Comparison of ENCODE assay signal across 16 cellular contexts in the genomic region with DNA sequence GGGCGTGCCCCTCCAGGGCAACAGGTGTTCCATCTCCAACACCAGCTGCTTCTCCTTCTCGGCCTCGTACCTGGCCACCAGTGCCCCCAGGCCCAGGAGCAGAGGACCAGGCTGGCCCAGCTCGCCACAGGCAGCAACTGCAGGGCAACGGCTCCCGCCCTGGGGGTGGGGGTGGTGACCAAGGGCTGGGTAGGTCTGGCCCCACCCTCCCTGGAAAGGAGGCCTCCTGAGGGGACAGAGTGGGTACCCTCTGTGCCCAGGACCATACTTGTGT. TPM values are rescaled to one million over a fixed set of nuclear protein-coding genes. Genes with fewer than 3 reads are reported as not detected.
DNase-seq lines count a peak whose midpoint lies in the region; TF ChIP-seq lines count a peak whose summit lies in the region.
"Had no signal": no experiment of that assay in that cellular context is flagged by ENCODE, and none has a peak within 500 bp of the region (broad histone marks: within the 10 kb centered on the region; RNA-seq: fewer than 3 reads in every experiment).

No MANE protein-coding gene starts in this region.

- DNase-seq in GM03348 (ENCODE audit: low spot score) (peak; percentile 3), esophagus squamous epithelium (lab: John Stamatoyannopoulos, UW) (no peak), type B pancreatic cell (ENCODE audit: extremely low spot score, unreplicated experiment) (no peak), AG20443 (ENCODE audit: low spot score) (no peak), NAMALWA (ENCODE audit: low spot score) (no peak), NCI-H226 (no peak), NCI-H526 treated with DMSO at 0.1 percent for 48 hours (lab: John Stamatoyannopoulos, UW) (no peak)
- DNase-seq: BE2C; C1 segment of cervical spinal cord; CD4-positive, alpha-beta T cell; DMS79 treated with DMSO at 0.1 percent for 48 hours; HCEC 1CT had no signal

- no peaks in the 10 kb centered on the region for H3K4me1 Mint-ChIP-seq in type B pancreatic cell (ENCODE audit: unreplicated experiment)
- H3K4me1 Mint-ChIP-seq: IgD-negative memory B cell had no signal

- intact Hi-C loops in esophagus squamous epithelium (cut with DNase I) = no loop called here

- no peaks in the 10 kb centered on the region for H3K9me3 Mint-ChIP-seq in type B pancreatic cell
- H3K9me3 Mint-ChIP-seq: CD4-positive, alpha-beta T cell had no signal

- no peak for TF ChIP-seq POLR2A in esophagus squamous epithelium (IDR thresholded peaks at IDR 0.05)

- peaks cover 8 to 21% (median 9%) of the 10 kb centered on the region in 3 donors for H3K4me1 ChIP-seq in esophagus squamous epithelium
- H3K4me1 ChIP-seq: BE2C had no signal

- peaks cover 11% of the 10 kb centered on the region for H3K27me3 Mint-ChIP-seq in type B pancreatic cell

- TF ChIP-seq CTCF in VCaP (conservative IDR thresholded peaks at IDR 0.05) = no peak
- no peak for TF ChIP-seq CTCF in esophagus squamous epithelium (IDR thresholded peaks at IDR 0.05)
- no peak for TF ChIP-seq CTCF in type B pancreatic cell (conservative IDR thresholded peaks at IDR 0.05)

- no peaks in the 10 kb centered on the region for H3K36me3 ChIP-seq in esophagus squamous epithelium
- H3K36me3 ChIP-seq: BE2C had no signal

- H3K9me3 ChIP-seq in esophagus squamous epithelium = no peaks in the 10 kb centered on the region
- H3K9me3 ChIP-seq: BE2C had no signal

- no peak overlapping the region for H3K4me3 Mint-ChIP-seq in type B pancreatic cell
- H3K4me3 Mint-ChIP-seq: CD4-positive, alpha-beta T cell had no signal

- no peaks in the 10 kb centered on the region for H3K36me3 Mint-ChIP-seq in type B pancreatic cell
- H3K36me3 Mint-ChIP-seq: IgD-negative memory B cell had no signal

- H3K27me3 ChIP-seq in esophagus squamous epithelium = no peaks in the 10 kb centered on the region
- H3K27me3 ChIP-seq: BE2C had no signal

- H3K27ac ChIP-seq in VCaP (peak overlapping the region; percentile 75; the same call in 1 of the 2 replicates), esophagus squamous epithelium (peak overlapping the region in 3 of 4 donors; percentile 73 to 87 (median 82))

- H3K27ac Mint-ChIP-seq in type B pancreatic cell = peak overlapping the region; percentile 100
- H3K27ac Mint-ChIP-seq: CD4-positive, alpha-beta T cell; IgD-negative memory B cell had no signal

- no peak overlapping the region for H3K4me3 ChIP-seq in esophagus squamous epithelium

- no CpG with 5 or more reads among the region's 6 CpGs for WGBS in esophagus squamous epithelium, 2 donors

RNA-seq across cellular contexts. Expression of gene DRGX, which starts 22.1 kb away (rescaled TPM):
- total RNA-seq in esophagus squamous epithelium = not detected
- 0.21 and 0.22 TPM in 2 replicates for total RNA-seq in type B pancreatic cell (ENCODE audit: low replicate concordance)
- total RNA-seq: A172; CD4-positive, alpha-beta T cell; HepG2 had no signal
